10 cellular contexts compared by ENCODE assay signal in genomic region chr1:171653796-171654704, GRCh38. TPM values are rescaled to one million over a fixed set of nuclear protein-coding genes. Genes with fewer than 3 reads are reported as not detected.
A peak's percentile ranks its signal among the peaks of the same experiment; 100 is the strongest.
DNase-seq lines count a peak whose midpoint lies in the region; ATAC-seq and TF ChIP-seq lines count a peak whose summit lies in the region.
"Had no signal": no experiment of that assay in that cellular context is flagged by ENCODE, and none has a peak within 500 bp of the region (broad histone marks: within the 10 kb centered on the region; RNA-seq: fewer than 3 reads in every experiment).

No MANE protein-coding gene starts in this region.

- H3K27ac ChIP-seq in muscle layer of duodenum (ENCODE audit: low read length) (peak overlapping the region; percentile 62), upper lobe of right lung (peak overlapping the region; percentile 71)

- H3K36me3 ChIP-seq in muscle layer of duodenum (ENCODE audit: control insufficient read depth in 1 of 2, insufficient read depth in 2 of 2, low read length in 2 of 2) = no peaks in the 10 kb centered on the region
- H3K36me3 ChIP-seq in upper lobe of right lung = no peaks in the 10 kb centered on the region

- H3K27me3 Mint-ChIP-seq in T-helper 17 cell = peaks cover 33% of the 10 kb centered on the region

- H3K9me3 ChIP-seq in T-helper 17 cell (ENCODE audit: control insufficient read depth, low read length, poor library complexity, severe bottlenecking) = no peaks in the 10 kb centered on the region
- H3K9me3 ChIP-seq in muscle layer of duodenum (ENCODE audit: control insufficient read depth in 1 of 2, low read length in 2 of 2) = no peaks in the 10 kb centered on the region
- no peaks in the 10 kb centered on the region for H3K9me3 ChIP-seq in upper lobe of right lung

- no peaks in the 10 kb centered on the region for H3K36me3 Mint-ChIP-seq in T-helper 17 cell (ENCODE audit: low read depth)
- H3K36me3 Mint-ChIP-seq: activated naive CD4-positive, alpha-beta T cell treated with anti-CD3 and anti-CD28 coated beads, Interleukin-2, amount 50 U/mL, for 72 hours had no signal

- H3K4me1 ChIP-seq in muscle layer of duodenum (ENCODE audit: control insufficient read depth in 1 of 2, insufficient read depth in 2 of 2, low read length in 2 of 2) (peaks cover 5 to 29% of the 10 kb centered on the region in 2 donors), upper lobe of right lung (peaks cover 16% of the 10 kb centered on the region)

- DNase-seq in T-helper 17 cell (no peak), fibroblast of pulmonary artery (ENCODE audit: low read depth) (peak; percentile 52), upper lobe of right lung (no peak), NCI-H774 (lab: John Stamatoyannopoulos, UW) (no peak), NCI-H1417 treated with DMSO at 0.1 percent for 48 hours (lab: John Stamatoyannopoulos, UW) (no peak)
- DNase-seq: NCI-H526 treated with DMSO at 0.1 percent for 48 hours had no signal

- TF ChIP-seq CTCF in fibroblast of pulmonary artery (IDR thresholded peaks at IDR 0.05; ENCODE audit: low read length, missing control alignments) (no peak), upper lobe of right lung (IDR thresholded peaks at IDR 0.05) (no peak)

- H3K27me3 ChIP-seq in muscle layer of duodenum (ENCODE audit: low read depth, low read length) = no peaks in the 10 kb centered on the region
- no peaks in the 10 kb centered on the region for H3K27me3 ChIP-seq in upper lobe of right lung

- peak overlapping the region; percentile 9 for H3K4me3 ChIP-seq in fibroblast of pulmonary artery (replicated peaks; ENCODE audit: low read depth, low read length)
- H3K4me3 ChIP-seq in muscle layer of duodenum (ENCODE audit: low read depth in 1 of 2, low read length in 2 of 2) = peak overlapping the region in 1 of 2 donors; percentile 24
- H3K4me3 ChIP-seq in upper lobe of right lung = no peak overlapping the region

- H3K27ac Mint-ChIP-seq in T-helper 17 cell = no peak overlapping the region

- intact Hi-C loops in upper lobe of right lung (cut with DNase I) = no loop called here

- H3K4me3 Mint-ChIP-seq in T-helper 17 cell = peak overlapping the region; percentile 55

- H3K4me1 Mint-ChIP-seq in T-helper 17 cell = peaks cover 12% of the 10 kb centered on the region

- ATAC-seq in T-helper 17 cell (no peak), upper lobe of right lung (no peak), HG02610 (IDR thresholded peaks at IDR 0.05; ENCODE audit: unreplicated experiment) (no peak), HG03457 (IDR thresholded peaks at IDR 0.05; ENCODE audit: unreplicated experiment) (no peak)
- ATAC-seq: activated naive CD4-positive, alpha-beta T cell treated with anti-CD3 and anti-CD28 coated beads, Interleukin-2, amount 50 U/mL, for 72 hours had no signal

RNA-seq across cellular contexts. Expression of gene MYOC, which starts 1.6 kb away (rescaled TPM):
- total RNA-seq in T-helper 17 cell (not detected), upper lobe of right lung (0.69 TPM)
- total RNA-seq: activated naive CD4-positive, alpha-beta T cell treated with anti-CD3 and anti-CD28 coated beads, Interleukin-2, amount 50 U/mL, for 72 hours had no signal

RNA-seq across cellular contexts. Expression of gene MYOCOS, which starts 32.0 kb away (rescaled TPM):
- under 1 TPM in 1 of 2 donors, not detected in 1; 0.16 TPM for total RNA-seq in T-helper 17 cell
- total RNA-seq in upper lobe of right lung = not detected
